Comparison of ENCODE assay signal across 19 cellular contexts in the genomic region with DNA sequence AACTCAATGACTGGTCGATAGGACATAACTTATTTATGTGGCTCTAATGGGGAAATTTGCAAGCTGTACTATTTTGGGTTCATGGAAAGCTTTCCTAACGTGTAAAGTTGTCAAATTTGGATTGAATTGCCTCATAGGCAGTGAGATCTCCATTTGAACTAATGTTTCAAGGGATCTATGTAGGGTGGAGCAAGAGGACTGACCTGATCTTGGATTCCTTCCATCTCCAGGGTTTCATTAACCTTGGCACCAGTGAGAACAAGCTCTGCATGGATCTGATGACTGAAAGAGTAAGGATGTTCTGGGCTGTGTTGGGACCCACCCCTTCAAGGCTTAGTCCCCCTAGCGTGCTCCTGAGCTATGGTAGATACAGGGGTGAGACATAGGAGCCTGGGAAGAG. TPM values are rescaled to one million over a fixed set of nuclear protein-coding genes. Genes with fewer than 3 reads are reported as not detected.
DNase-seq lines count a peak whose midpoint lies in the region; ATAC-seq and TF ChIP-seq lines count a peak whose summit lies in the region.
"Had no signal": no experiment of that assay in that cellular context is flagged by ENCODE, and none has a peak within 500 bp of the region (broad histone marks: within the 10 kb centered on the region; RNA-seq: fewer than 3 reads in every experiment).

No MANE protein-coding gene starts in this region.

- ATAC-seq in left lobe of liver: peak; percentile 65
- ATAC-seq: A549; CD8-positive, alpha-beta T cell had no signal

- peak; percentile 9 for DNase-seq in activated effector memory CD4-positive, alpha-beta T cell treated with anti-CD3 and anti-CD28 coated beads, Interleukin-2, amount 50 U/mL, for 16 hours
- no peak for DNase-seq in activated effector memory CD4-positive, alpha-beta T cell treated with Interleukin-2 at 50 U/mL for 16 hours
- peak; percentile 8 for DNase-seq in left lobe of liver (ENCODE audit: low spot score)
- peak; percentile 29 for DNase-seq in osteoblast (ENCODE audit: insufficient read length, low spot score, missing footprints)
- DNase-seq in NCI-H510A treated with DMSO at 0.1 percent for 48 hours (lab: John Stamatoyannopoulos, UW): no peak
- DNase-seq in globus pallidus (ENCODE audit: low spot score): no peak
- DNase-seq: AML-193; Caco-2; Calu3; CD4-positive, alpha-beta T cell; CD8-positive, alpha-beta T cell; DMS79 treated with DMSO at 0.1 percent for 48 hours; GF-D8 had no signal

- peaks cover 9% of the 10 kb centered on the region for H3K27me3 ChIP-seq in osteoblast (ENCODE audit: insufficient read depth, low read length)
- H3K27me3 ChIP-seq: BLaER1 treated with 17β-estradiol and CSF1 and Interleukin-3, amounts not matched to agents 10 nM and 100 nM had no signal

- H3K4me2 ChIP-seq in osteoblast (ENCODE audit: insufficient read depth, low read length): no peak overlapping the region
- H3K4me2 ChIP-seq: A549; BLaER1 treated with 17β-estradiol and CSF1 and Interleukin-3, amounts not matched to agents 10 nM and 100 nM had no signal

- H3K27ac ChIP-seq in osteoblast (ENCODE audit: low read depth, low read length): no peak overlapping the region
- H3K27ac ChIP-seq: 22Rv1; A549; BLaER1 treated with 17β-estradiol and CSF1 and Interleukin-3, amounts not matched to agents 10 nM and 100 nM; C4-2B had no signal

- no peaks in the 10 kb centered on the region for H4K20me1 ChIP-seq in osteoblast (ENCODE audit: insufficient read depth, low read length)
- H4K20me1 ChIP-seq: BLaER1 treated with 17β-estradiol and CSF1 and Interleukin-3, amounts not matched to agents 10 nM and 100 nM had no signal

- H3K36me3 ChIP-seq in osteoblast (ENCODE audit: insufficient read depth, low read length): no peaks in the 10 kb centered on the region
- H3K36me3 ChIP-seq: BLaER1 treated with 17β-estradiol and CSF1 and Interleukin-3, amounts not matched to agents 10 nM and 100 nM had no signal

- no peaks in the 10 kb centered on the region for H3K79me2 ChIP-seq in osteoblast (ENCODE audit: insufficient read depth, low read length)

- H2AFZ ChIP-seq in osteoblast (ENCODE audit: low read length): no peak overlapping the region

- TF ChIP-seq CTCF in osteoblast (IDR thresholded peaks at IDR 0.05; ENCODE audit: extremely low read depth, low read depth, low read length): no peak

- H3K4me1 ChIP-seq in osteoblast (ENCODE audit: insufficient read depth, low read length): no peaks in the 10 kb centered on the region
- H3K4me1 ChIP-seq: A549, Caco-2 had no signal

- no peak overlapping the region for H3K4me3 ChIP-seq in osteoblast (ENCODE audit: insufficient read depth, low read length)
- H3K4me3 ChIP-seq: A549; BLaER1 treated with 17β-estradiol and CSF1 and Interleukin-3, amounts not matched to agents 10 nM and 100 nM had no signal

- no peaks in the 10 kb centered on the region for H3K9me3 ChIP-seq in osteoblast (ENCODE audit: low read depth, low read length)
- H3K9me3 ChIP-seq: A549; BLaER1 treated with 17β-estradiol and CSF1 and Interleukin-3, amounts not matched to agents 10 nM and 100 nM; Caco-2 had no signal

RNA-seq across cellular contexts. Expression of a gene that starts 2.1 kb away (rescaled TPM):
- not detected for total RNA-seq in left lobe of liver
- total RNA-seq in osteoblast: under 0.01 TPM in 1 of 2 replicates, not detected in the other
- total RNA-seq: A172; B cell; Caco-2; Calu3; CD4-positive, alpha-beta T cell; CD8-positive, alpha-beta T cell had no signal

RNA-seq across cellular contexts. Expression of a gene that starts 16.2 kb away (rescaled TPM):
- total RNA-seq in left lobe of liver (21.7 TPM), osteoblast (21.0 and 27.1 TPM in 2 replicates)

RNA-seq across cellular contexts. Expression of a gene that starts 45.6 kb away (rescaled TPM):
- 22.9 TPM for total RNA-seq in left lobe of liver
- 174 and 194 TPM in 2 replicates for total RNA-seq in osteoblast

Comparison
In these comparisons a context has a peak if more than half of its experiments do, and no peak if none do; other contexts are left out.
1. DNase-seq: peak in activated effector memory CD4-positive, alpha-beta T cell treated with anti-CD3 and anti-CD28 coated beads, Interleukin-2, amount 50 U/mL, for 16 hours (single experiment), left lobe of liver (single experiment) and osteoblast (single experiment); none in activated effector memory CD4-positive, alpha-beta T cell treated with Interleukin-2 at 50 U/mL for 16 hours (single experiment), NCI-H510A treated with DMSO at 0.1 percent for 48 hours (single experiment) and globus pallidus (single experiment).